Comparison of ENCODE assay signal across 17 cellular contexts in genomic region chr18:23803755-23804154, GRCh38.
DNase-seq lines count a peak whose midpoint lies in the region; ATAC-seq and TF ChIP-seq lines count a peak whose summit lies in the region.
"Had no signal": no experiment of that assay in that cellular context is flagged by ENCODE, and none has a peak within 500 bp of the region (broad histone marks: within the 10 kb centered on the region; RNA-seq: fewer than 3 reads in every experiment).

No MANE protein-coding gene starts in this region.

- H4K20me1 ChIP-seq in IMR-90 (ENCODE audit: insufficient read depth, low read length) = no peaks in the 10 kb centered on the region
- H4K20me1 ChIP-seq: BLaER1 had no signal

- no peak overlapping the region for H3K4me3 ChIP-seq in IMR-90 (ENCODE audit: insufficient read depth, low read depth, low read length)
- H3K4me3 ChIP-seq in upper lobe of right lung = no peak overlapping the region
- H3K4me3 ChIP-seq: BLaER1 had no signal

- H4K8ac ChIP-seq in IMR-90 (ENCODE audit: low read depth in 2 of 2, low read length in 2 of 2) = no peak overlapping the region

- no peak overlapping the region for H2AFZ ChIP-seq in IMR-90 (replicated peaks; ENCODE audit: low read length, poor library complexity)

- dilution Hi-C loops in IMR-90 (cut with HindIII; ENCODE audit: low sequenced_read_pairs, unreplicated experiment) = no loop called here

- H3K9me1 ChIP-seq in IMR-90 (ENCODE audit: insufficient read depth, low read length) = no peaks in the 10 kb centered on the region

- no peaks in the 10 kb centered on the region for H3K79me1 ChIP-seq in IMR-90 (ENCODE audit: low read depth in 1 of 2, low read length in 2 of 2)

- no peak overlapping the region for H3K4ac ChIP-seq in IMR-90 (ENCODE audit: low read depth, low read length)

- no peak overlapping the region for H2BK5ac ChIP-seq in IMR-90 (ENCODE audit: low read depth, low read length, poor library complexity, severe bottlenecking)

- H3K14ac ChIP-seq in IMR-90 (replicated peaks; ENCODE audit: low read depth, low read length) = no peak overlapping the region

- intact Hi-C loops in IMR-90 (cut with micrococcal nuclease) (no loop called here), upper lobe of right lung (cut with DNase I) (no loop called here), Right ventricle myocardium superior (cut with DNase I) (no loop called here)

- POLR2A ChIA-PET in IMR-90 (lab: Charles Lee; ENCODE audit: unreplicated experiment) = no interaction called here

- no peak overlapping the region for H2AK5ac ChIP-seq in IMR-90 (ENCODE audit: low read depth, low read length)

- H3K36me3 ChIP-seq in IMR-90 (ENCODE audit: control insufficient read depth, insufficient read depth, low read length) (no peaks in the 10 kb centered on the region), upper lobe of right lung (no peaks in the 10 kb centered on the region)
- H3K36me3 ChIP-seq: BE2C, BLaER1 had no signal

- no peak for TF ChIP-seq POLR2A in IMR-90 (IDR thresholded peaks at IDR 0.05; ENCODE audit: low read depth, low read length)

- no peak overlapping the region for H4K91ac ChIP-seq in IMR-90 (ENCODE audit: insufficient read depth, low read depth, low read length)

- TF ChIP-seq RAD21 in IMR-90 (IDR thresholded peaks at IDR 0.05; ENCODE audit: low read length) = no peak

- no peak overlapping the region for H2AK9ac ChIP-seq in IMR-90 (replicated peaks; ENCODE audit: low read depth, low read length, poor library complexity)

- CTCF ChIA-PET in IMR-90 (lab: Yijun Ruan, JAX) = no interaction called here

- H3K4me2 ChIP-seq in IMR-90 (ENCODE audit: low read depth, low read length) = no peak overlapping the region
- H3K4me2 ChIP-seq: BLaER1 had no signal

- H2BK15ac ChIP-seq in IMR-90 (ENCODE audit: low read depth, low read length) = no peak overlapping the region

- H3K27me3 ChIP-seq in IMR-90 (ENCODE audit: control insufficient read depth, insufficient read depth, low read length) (peaks cover 27% of the 10 kb centered on the region), upper lobe of right lung (no peaks in the 10 kb centered on the region)
- H3K27me3 ChIP-seq: BE2C, BLaER1 had no signal

- DNase-seq in IMR-90 (peak; percentile 15), amniotic epithelial cell (ENCODE audit: low read depth) (peak; percentile 39), upper lobe of right lung (no peak), NCI-H526 (lab: John Stamatoyannopoulos, UW) (no peak), Right ventricle myocardium superior (no peak)
- DNase-seq: 8988T; ACHN; BE2C; C1 segment of cervical spinal cord; CD4-positive, alpha-beta memory T cell; CD4-positive, CD25-positive, alpha-beta regulatory T cell; CD8-positive, alpha-beta memory T cell; COR-L47; DMS 273 treated with DMSO at 0.1 percent for 48 hours; DMS79 treated with DMSO at 0.1 percent for 48 hours; GF-D8 had no signal

- H3K4me1 ChIP-seq in IMR-90 (ENCODE audit: control insufficient read depth, insufficient read depth, low read length) = no peaks in the 10 kb centered on the region
- H3K4me1 ChIP-seq in upper lobe of right lung = no peaks in the 10 kb centered on the region
- H3K4me1 ChIP-seq: BE2C, BLaER1 had no signal

- H4K5ac ChIP-seq in IMR-90 (ENCODE audit: low read depth, low read length) = no peak overlapping the region

- in situ Hi-C loops in IMR-90 (cut with MboI; ENCODE audit: low sequenced_read_pairs) = loop anchor here (10.0 kb wide), 1 partner anchor 289 kb away; no protein-coding TSS in a partner anchor

- no TSS peak for BruUV-seq in IMR-90 (replicated peaks; lab: Mats Ljungman, UMichigan)

- TF ChIP-seq CTCF in IMR-90 (conservative IDR thresholded peaks at IDR 0.05; ENCODE audit: low read depth, low read length) = no peak
- no peak for TF ChIP-seq CTCF in upper lobe of right lung (IDR thresholded peaks at IDR 0.05)

- H3K9me3 ChIP-seq in IMR-90 (ENCODE audit: control insufficient read depth, insufficient read depth, low read length) (no peaks in the 10 kb centered on the region), upper lobe of right lung (no peaks in the 10 kb centered on the region)
- H3K9me3 ChIP-seq: BE2C, BLaER1 had no signal

- no peak overlapping the region for H3K23ac ChIP-seq in IMR-90 (ENCODE audit: low read depth, low read length)

- no peak overlapping the region for H2BK20ac ChIP-seq in IMR-90 (ENCODE audit: low read depth, low read length)

- no peak overlapping the region for H3K18ac ChIP-seq in IMR-90 (ENCODE audit: low read depth, low read length)

- no CpG with 5 or more reads among the region's 3 CpGs for WGBS in IMR-90 (ENCODE audit: extremely low coverage in 2 of 2, insufficient read length in 1 of 2), 2 experiments

- no peak overlapping the region for H3K9ac ChIP-seq in IMR-90 (ENCODE audit: low read depth, low read length)
- H3K9ac ChIP-seq: BLaER1 had no signal

- ATAC-seq in IMR-90 (ENCODE audit: low read depth) (peak; percentile 57), upper lobe of right lung (peak; percentile 72), Right ventricle myocardium superior (ENCODE audit: poor library complexity) (no peak)

- H3K27ac ChIP-seq in IMR-90 (ENCODE audit: insufficient read depth, low read length) (no peak overlapping the region), upper lobe of right lung (no peak overlapping the region)
- H3K27ac ChIP-seq: BLaER1 had no signal

- no peak overlapping the region for H2BK120ac ChIP-seq in IMR-90 (ENCODE audit: low read depth, low read length)

- no peak overlapping the region for H3K56ac ChIP-seq in IMR-90 (ENCODE audit: extremely low read depth, insufficient read depth, low read length)

TF ChIP-seq in IMR-90, 13 proteins besides CTCF, POLR2A, EP300 and RAD21:
- TF ChIP-seq CHD1 (IDR thresholded peaks at IDR 0.05; ENCODE audit: low read depth, low read length) = no peak
- no peak for TF ChIP-seq MAZ (IDR thresholded peaks at IDR 0.05; ENCODE audit: borderline replicate concordance, low read depth, low read length)
- TF ChIP-seq SMC3 (IDR thresholded peaks at IDR 0.05; ENCODE audit: low read depth, low read length) = no peak
- no peak for TF ChIP-seq MXI1 (IDR thresholded peaks at IDR 0.05; ENCODE audit: borderline replicate concordance, low read depth, low read length)
- TF ChIP-seq FOS (IDR thresholded peaks at IDR 0.05; ENCODE audit: low read depth, low read length) = no peak
- no peak for TF ChIP-seq MAFK (IDR thresholded peaks at IDR 0.05; ENCODE audit: low read depth, low read length)
- TF ChIP-seq RFX5 (IDR thresholded peaks at IDR 0.05; ENCODE audit: low read depth, low read length) = no peak
- TF ChIP-seq RCOR1 (IDR thresholded peaks at IDR 0.05; ENCODE audit: insufficient replicate concordance, low read length) = no peak
TF ChIP-seq in IMR-90: peak in this region for 0.

Comparison
In these comparisons a context has a peak if more than half of its experiments do, and no peak if none do; other contexts are left out.
1. DNase-seq: peak in IMR-90 (single experiment) and amniotic epithelial cell (single experiment); none in upper lobe of right lung (single experiment), NCI-H526 (0 of 2) and Right ventricle myocardium superior (single experiment).